ENCODE assay signal across 1 cellular context in genomic region chr22:45671783-45672563, GRCh38.
TF ChIP-seq lines count a peak whose summit lies in the region.

Gene ATXN10 (plus strand): TSS chr22:45671834. CDS start chr22:45672064, 230 bp downstream.

TF ChIP-seq in HepG2, 621 proteins besides CTCF, POLR2A, EP300 and RAD21 (continued from another document and continues in another):
- TF ChIP-seq TEF (CRISPR knock-in tag; IDR thresholded peaks at IDR 0.05) (no peak; the same call in 1 of the 2 replicates), TBP (CRISPR knock-in tag; IDR thresholded peaks at IDR 0.05) (no peak), TEAD2 (CRISPR knock-in tag; IDR thresholded peaks at IDR 0.05) (no peak), SKI (IDR thresholded peaks at IDR 0.05; ENCODE audit: partially characterized antibody) (peak; percentile 36), ZNF574 (CRISPR knock-in tag; IDR thresholded peaks at IDR 0.05) (peak; percentile 13), ZBTB46 (CRISPR knock-in tag; IDR thresholded peaks at IDR 0.05; ENCODE audit: borderline replicate concordance) (no peak), ZNF367 (CRISPR knock-in tag; IDR thresholded peaks at IDR 0.05; ENCODE audit: borderline replicate concordance) (no peak; the same call in 1 of the 2 replicates), ZNF512B (CRISPR knock-in tag; IDR thresholded peaks at IDR 0.05; ENCODE audit: borderline replicate concordance) (no peak), RFX3 (CRISPR knock-in tag; IDR thresholded peaks at IDR 0.05) (no peak), HOXA3 (CRISPR knock-in tag; IDR thresholded peaks at IDR 0.05) (0 out of 2 replicates have a peak, but pooled peaks have one; percentile 23), ZNF430 (CRISPR knock-in tag; IDR thresholded peaks at IDR 0.05) (0 out of 2 replicates have a peak, but pooled peaks have one; percentile 22), SMYD3 (CRISPR knock-in tag; IDR thresholded peaks at IDR 0.05) (no peak), TAF15 (IDR thresholded peaks at IDR 0.05; ENCODE audit: low read depth, low read length, poor library complexity, severe bottlenecking) (no peak), ZBTB43 (CRISPR knock-in tag; conservative IDR thresholded peaks at IDR 0.05) (no peak), GRHL1 (CRISPR knock-in tag; conservative IDR thresholded peaks at IDR 0.05) (no peak), E2F2 (CRISPR knock-in tag; IDR thresholded peaks at IDR 0.05; ENCODE audit: borderline replicate concordance) (no peak), ZNF337 (CRISPR knock-in tag; IDR thresholded peaks at IDR 0.05; ENCODE audit: borderline replicate concordance, low read depth) (no peak), ZNF282 (IDR thresholded peaks at IDR 0.05; ENCODE audit: partially characterized antibody) (no peak), MTF2 (CRISPR knock-in tag; IDR thresholded peaks at IDR 0.05; ENCODE audit: borderline replicate concordance) (no peak), HDAC2 (CRISPR knock-in tag; IDR thresholded peaks at IDR 0.05) (0 out of 2 replicates have a peak, but pooled peaks have one; percentile 14), ZNF609 (CRISPR knock-in tag; IDR thresholded peaks at IDR 0.05; ENCODE audit: borderline replicate concordance) (no peak), XBP1 (CRISPR knock-in tag; IDR thresholded peaks at IDR 0.05) (no peak), ELK4 (CRISPR knock-in tag; IDR thresholded peaks at IDR 0.05; ENCODE audit: borderline replicate concordance) (no peak), CBFB (CRISPR knock-in tag; IDR thresholded peaks at IDR 0.05) (no peak), ZNF547 (CRISPR knock-in tag; IDR thresholded peaks at IDR 0.05) (no peak; the same call in 1 of the 2 replicates), GFI1 (CRISPR knock-in tag; IDR thresholded peaks at IDR 0.05; ENCODE audit: borderline replicate concordance) (no peak), PAF1 (CRISPR knock-in tag; IDR thresholded peaks at IDR 0.05) (no peak), FIP1L1 (IDR thresholded peaks at IDR 0.05; ENCODE audit: borderline replicate concordance, insufficient read depth, low read depth, low read length) (no peak), GTF2F1 (IDR thresholded peaks at IDR 0.05; ENCODE audit: low read length) (no peak), POLR2AphosphoS5 (IDR thresholded peaks at IDR 0.05; ENCODE audit: low read depth, low read length) (peak; percentile 63), ZBTB8A (CRISPR knock-in tag; IDR thresholded peaks at IDR 0.05; ENCODE audit: borderline replicate concordance, low read depth) (no peak), ZNF556 (CRISPR knock-in tag; IDR thresholded peaks at IDR 0.05; ENCODE audit: borderline replicate concordance) (no peak), HMGA1 (CRISPR knock-in tag; conservative IDR thresholded peaks at IDR 0.05) (no peak), KLF13 (CRISPR knock-in tag; IDR thresholded peaks at IDR 0.05) (no peak), ZNF350 (CRISPR knock-in tag; IDR thresholded peaks at IDR 0.05; ENCODE audit: borderline replicate concordance, low read depth) (no peak), DBP (CRISPR knock-in tag; IDR thresholded peaks at IDR 0.05; ENCODE audit: not compliant biosample characterization) (no peak), KDM2A (CRISPR knock-in tag; IDR thresholded peaks at IDR 0.05; ENCODE audit: borderline replicate concordance, low read depth) (peak; percentile 62; the same call in 1 of the 2 replicates), TFAP4 (IDR thresholded peaks at IDR 0.05; ENCODE audit: borderline replicate concordance, low read depth) (peak; percentile 87), SUZ12 (IDR thresholded peaks at IDR 0.05; ENCODE audit: low read depth, low read length) (no peak), TCF7 (IDR thresholded peaks at IDR 0.05; ENCODE audit: low read depth) (no peak)
